Comparison of ENCODE assay signal across 8 cellular contexts in genomic region chr1:207052736-207053545, GRCh38. TPM values are rescaled to one million over a fixed set of nuclear protein-coding genes. Genes with fewer than 3 reads are reported as not detected.
DNase-seq lines count a peak whose midpoint lies in the region; ATAC-seq and TF ChIP-seq lines count a peak whose summit lies in the region.

PFKFB2 (plus strand) TSS chr1:207053275; CDS start chr1:207054718, 1,443 bp downstream.

- POLR2A ChIA-PET in HCT116 (lab: Charles Lee), result interaction anchor here (0.6 to 1.8 kb wide), 12 partner anchors 16 to 418 kb away, joined by 3 to 9 read pairs (median 4); partner anchors contain the start of genes C1orf116 and DYRK3
- POLR2A ChIA-PET in SK-N-SH (lab: Yijun Ruan, JAX), result interaction anchor here (0.7 to 1.3 kb wide), 2 partner anchors 8 to 18 kb away, joined by 3 to 5 read pairs; no protein-coding TSS in a partner anchor

- peaks cover 43% of the 10 kb centered on the region for H3K4me1 Mint-ChIP-seq in activated naive CD8-positive, alpha-beta T cell (ENCODE audit: low read depth)

- H3K9ac ChIP-seq in HCT116 (ENCODE audit: low read length), result peak within 1 kb of the TSS; percentile 96
- H3K9ac ChIP-seq in SK-N-SH, result peak within 1 kb of the TSS; percentile 70
- H3K9ac ChIP-seq in subcutaneous abdominal adipose tissue (ENCODE audit: low read length in 5 of 5), result peak within 1 kb of the TSS; percentile 48 to 92 (median 82)

- peak within 1 kb of the TSS; percentile 98 for H3K4me3 Mint-ChIP-seq in activated naive CD8-positive, alpha-beta T cell

- H3K27ac ChIP-seq in HCT116 (ENCODE audit: low read depth, low read length), result peak within 1 kb of the TSS; percentile 85
- H3K27ac ChIP-seq in SK-N-SH (ENCODE audit: low read depth in 2 of 2, low read length in 1 of 2), result peak within 1 kb of the TSS; percentile 41 to 74; a peak in 3 of 4 replicates
- H3K27ac ChIP-seq in neutrophil, result peak within 1 kb of the TSS; percentile 92
- H3K27ac ChIP-seq in subcutaneous abdominal adipose tissue (ENCODE audit: low read depth, low read length), result peak within 1 kb of the TSS; percentile 81

- H3K79me2 ChIP-seq in HCT116 (ENCODE audit: insufficient read depth, low read length), result peaks cover 29% of the 10 kb centered on the region
- peaks cover 28% of the 10 kb centered on the region for H3K79me2 ChIP-seq in SK-N-SH (ENCODE audit: insufficient read depth)

- H3K36me3 Mint-ChIP-seq in activated naive CD8-positive, alpha-beta T cell, result no peaks in the 10 kb centered on the region

- no TSS peak for BruUV-seq in HCT116 (replicated peaks; lab: Mats Ljungman, UMichigan)

- intact Hi-C loops in HCT116 (cut with micrococcal nuclease), result no loop called here

- H3K4me3 ChIP-seq in HCT116 (replicated peaks in 1 of 2; ENCODE audit: low read depth in 1 of 2, low read length in 2 of 2) (peak within 1 kb of the TSS; percentile 88 to 90), SK-N-SH (ENCODE audit: low read depth in 2 of 2, low read length in 1 of 2) (peak within 1 kb of the TSS; percentile 72 to 94), neutrophil (ENCODE audit: low read depth in 1 of 2, low read length in 1 of 2) (peak within 1 kb of the TSS; percentile 72 to 82), subcutaneous abdominal adipose tissue (ENCODE audit: low read depth in 1 of 5, low read length in 5 of 5) (peak within 1 kb of the TSS; percentile 79 to 90 (median 90))

- peak; percentile 89 for ATAC-seq in HCT116

- peaks cover 8% of the 10 kb centered on the region; the same call in 1 of the 2 replicates for H4K20me1 ChIP-seq in HCT116 (ENCODE audit: insufficient read depth)
- peaks cover 8% of the 10 kb centered on the region for H4K20me1 ChIP-seq in SK-N-SH (ENCODE audit: insufficient read depth)

- H3K9me3 ChIP-seq in HCT116 (ENCODE audit: control insufficient read depth in 1 of 2, insufficient read depth in 1 of 2, low read depth in 1 of 2, low read length in 2 of 2) (no peaks in the 10 kb centered on the region), SK-N-SH (no peaks in the 10 kb centered on the region), neutrophil (no peaks in the 10 kb centered on the region), subcutaneous abdominal adipose tissue (ENCODE audit: control insufficient read depth in 5 of 5, low read length in 5 of 5) (no peaks in the 10 kb centered on the region)

- H3K27me3 ChIP-seq in HCT116 (ENCODE audit: insufficient read depth, low read length) (no peaks in the 10 kb centered on the region), SK-N-SH (ENCODE audit: insufficient read depth) (no peaks in the 10 kb centered on the region), neutrophil (no peaks in the 10 kb centered on the region), subcutaneous abdominal adipose tissue (ENCODE audit: control insufficient read depth in 5 of 5, insufficient read depth in 4 of 5, low read length in 5 of 5) (no peaks in the 10 kb centered on the region)

- no peaks in the 10 kb centered on the region for H3K9me2 ChIP-seq in HCT116 (ENCODE audit: insufficient read depth)
- no peaks in the 10 kb centered on the region for H3K9me2 ChIP-seq in SK-N-SH

- peak within 1 kb of the TSS; percentile 73 for H3K4me2 ChIP-seq in HCT116 (ENCODE audit: low read length)
- H3K4me2 ChIP-seq in SK-N-SH, result peak within 1 kb of the TSS; percentile 90

- RAD21 ChIA-PET in HCT116 (lab: Charles Lee; ENCODE audit: low non-redundant PET in 1 of 2, low total read pairs in 2 of 2, uncharacterized antibody in 2 of 2, unreplicated experiment in 2 of 2), result interaction anchor here in 1 of 2 experiments (1.3 kb wide), 1 partner anchor 21 kb away, joined by 3 read pairs; the partner anchor contains the start of gene C1orf116

- no peak within 1 kb of the TSS for H2AFZ ChIP-seq in HCT116 (ENCODE audit: low read depth, low read length, poor library complexity, severe bottlenecking)
- H2AFZ ChIP-seq in SK-N-SH (ENCODE audit: low read depth), result peak within 1 kb of the TSS; percentile 95

- H3K4me1 ChIP-seq in HCT116 (ENCODE audit: control insufficient read depth in 1 of 2, insufficient read depth in 2 of 2, low read length in 2 of 2) (peaks cover 11 to 29% of the 10 kb centered on the region in 2 experiments), SK-N-SH (ENCODE audit: control insufficient read depth in 1 of 2, insufficient read depth in 2 of 2, low read depth in 1 of 2, low read length in 1 of 2) (peaks cover 16 to 21% of the 10 kb centered on the region in 2 experiments), neutrophil (ENCODE audit: control insufficient read depth in 1 of 2, insufficient read depth in 1 of 2, low read depth in 1 of 2, low read length in 1 of 2) (peaks cover 85 to 91% of the 10 kb centered on the region in 2 experiments), subcutaneous abdominal adipose tissue (ENCODE audit: control insufficient read depth in 5 of 5, insufficient read depth in 5 of 5, low read length in 5 of 5) (peaks cover 6 to 50% (median 36%) of the 10 kb centered on the region in 5 donors)

- H3K27ac Mint-ChIP-seq in activated naive CD8-positive, alpha-beta T cell, result peak within 1 kb of the TSS; percentile 91

- H3K27me3 Mint-ChIP-seq in activated naive CD8-positive, alpha-beta T cell, result no peaks in the 10 kb centered on the region

- TF ChIP-seq RAD21 in HCT116 (IDR thresholded peaks at IDR 0.05; ENCODE audit: low read depth) (peak; percentile 12; the same call in 1 of the 2 replicates), SK-N-SH (IDR thresholded peaks at IDR 0.05; ENCODE audit: low read length) (no peak)

- DNase-seq in GM04503 (ENCODE audit: low read depth) (peak; percentile 57), HCT116 (ENCODE audit: low read depth, low spot score) (peak; percentile 99), NAMALWA (ENCODE audit: low spot score) (peak; percentile 94), SK-N-SH (peak; percentile 93), globus pallidus (ENCODE audit: low spot score) (peak; percentile 94)

- H3K36me3 ChIP-seq in HCT116 (ENCODE audit: control insufficient read depth in 1 of 2, insufficient read depth in 2 of 2, low read length in 2 of 2), result peaks cover 7 to 14% of the 10 kb centered on the region in 2 experiments; a peak in 2 of 4 replicates
- peaks cover 9 to 16% of the 10 kb centered on the region in 2 experiments for H3K36me3 ChIP-seq in SK-N-SH (replicated peaks in 1 of 2; ENCODE audit: control insufficient read depth in 1 of 2, insufficient read depth in 2 of 2, low read length in 1 of 2)
- peaks cover 16% of the 10 kb centered on the region for H3K36me3 ChIP-seq in neutrophil
- H3K36me3 ChIP-seq in subcutaneous abdominal adipose tissue (ENCODE audit: control insufficient read depth in 5 of 5, insufficient read depth in 5 of 5, low read length in 5 of 5), result peaks cover 13 to 20% (median 15%) of the 10 kb centered on the region in 5 donors

- no peaks in the 10 kb centered on the region for H3K9me3 Mint-ChIP-seq in activated naive CD8-positive, alpha-beta T cell (ENCODE audit: low read depth)

- WGBS in SK-N-SH (ENCODE audit: low lambda C conversion rate), result under 1% methylated on average over 32 of the region's 51 CpGs

- TF ChIP-seq CTCF in HCT116 (IDR thresholded peaks at IDR 0.05 in 2 of 3, conservative IDR thresholded peaks at IDR 0.05 in 1 of 3; ENCODE audit: borderline replicate concordance in 1 of 3, insufficient read depth in 1 of 3, low read depth in 2 of 3, low read length in 2 of 3), result 0 out of 6 replicates have a peak, but pooled peaks of 1 of the 3 experiments have one; percentile 19
- peak; percentile 18 for TF ChIP-seq CTCF in SK-N-SH (IDR thresholded peaks at IDR 0.05)
- TF ChIP-seq CTCF in neutrophil (IDR thresholded peaks at IDR 0.05), result peak; percentile 84

- peak; percentile 72 for TF ChIP-seq POLR2A in HCT116 (IDR thresholded peaks at IDR 0.05; ENCODE audit: borderline replicate concordance, extremely low read depth, insufficient read depth, insufficient read length)

- CTCF ChIA-PET in HCT116 (lab: Charles Lee) (interaction anchor here (0.6 to 2.1 kb wide), 7 partner anchors 49 to 563 kb away, joined by 3 to 13 read pairs (median 3); no protein-coding TSS in a partner anchor), SK-N-SH (lab: Yijun Ruan, JAX) (interaction anchor here (1.0 to 1.5 kb wide), 11 partner anchors 11 to 563 kb away, joined by 3 to 6 read pairs (median 4); no protein-coding TSS in a partner anchor)

- no peak for TF ChIP-seq EP300 in SK-N-SH (IDR thresholded peaks at IDR 0.05; ENCODE audit: borderline replicate concordance in 1 of 2, low read depth in 1 of 2, low read length in 1 of 2)

- peaks cover 17% of the 10 kb centered on the region for H3F3A ChIP-seq in SK-N-SH (replicated peaks; ENCODE audit: insufficient read depth)

TF ChIP-seq in HCT116, 20 proteins besides CTCF, POLR2A, EP300 and RAD21 (continues in another document):
- TF ChIP-seq, protein P1, sequence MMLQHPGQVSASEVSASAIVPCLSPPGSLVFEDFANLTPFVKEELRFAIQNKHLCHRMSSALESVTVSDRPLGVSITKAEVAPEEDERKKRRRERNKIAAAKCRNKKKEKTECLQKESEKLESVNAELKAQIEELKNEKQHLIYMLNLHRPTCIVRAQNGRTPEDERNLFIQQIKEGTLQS (IDR thresholded peaks at IDR 0.05), result no peak
- TF ChIP-seq YY1 (IDR thresholded peaks at IDR 0.05; ENCODE audit: extremely low read depth, insufficient replicate concordance, low read depth, low read length), result peak; percentile 65
- no peak for TF ChIP-seq ZFX (IDR thresholded peaks at IDR 0.05)
- no peak for TF ChIP-seq ELF1 (IDR thresholded peaks at IDR 0.05; ENCODE audit: borderline replicate concordance, low read depth)
- peak; percentile 78 for TF ChIP-seq CBX3 (IDR thresholded peaks at IDR 0.05; ENCODE audit: low read depth)
- peak; percentile 89 for TF ChIP-seq SP1 (IDR thresholded peaks at IDR 0.05; ENCODE audit: low read depth)
- TF ChIP-seq TCF7L2 (IDR thresholded peaks at IDR 0.05; ENCODE audit: borderline replicate concordance, extremely low read depth, insufficient read depth, insufficient read length), result peak; percentile 51

TF ChIP-seq in SK-N-SH, 30 proteins besides CTCF, POLR2A, EP300 and RAD21 (continues in another document):
- TF ChIP-seq SIN3A (IDR thresholded peaks at IDR 0.05; ENCODE audit: borderline replicate concordance, low read depth, low read length), result peak; percentile 80
- 0 out of 2 replicates have a peak, but pooled peaks have one; percentile 5 for TF ChIP-seq PBX3 (IDR thresholded peaks at IDR 0.05)
- peak; percentile 61; the same call in 1 of the 2 replicates for TF ChIP-seq RCOR1 (IDR thresholded peaks at IDR 0.05; ENCODE audit: low read length)

RNA-seq across cellular contexts. Expression of gene PFKFB2, which starts in this region (rescaled TPM):
- 13.9 TPM for total RNA-seq in HCT116 (2021; ENCODE audit: unreplicated experiment)
- polyA plus RNA-seq in HCT116 (2012), result 3.7 and 4.1 TPM in 2 replicates
- polyA plus RNA-seq in SK-N-SH (2012; rRNA removed), result 1.8 and 2.8 TPM in 2 replicates
- polyA plus RNA-seq in SK-N-SH (2012; cell fraction: cytosol; rRNA removed), result 2.0 and 2.1 TPM in 2 replicates
- 4.1 and 7.9 TPM in 2 replicates for polyA plus RNA-seq in SK-N-SH (2012; cell fraction: nucleus; rRNA removed)

Comparison
In these comparisons a context has a peak if more than half of its experiments do, and no peak if none do; other contexts are left out.
1. Peak in every context shown above with its lines: DNase-seq, ATAC-seq, H3K4me3 ChIP-seq and H3K27ac ChIP-seq.